ENCODE assay signal across 7 cellular contexts in the genomic region with DNA sequence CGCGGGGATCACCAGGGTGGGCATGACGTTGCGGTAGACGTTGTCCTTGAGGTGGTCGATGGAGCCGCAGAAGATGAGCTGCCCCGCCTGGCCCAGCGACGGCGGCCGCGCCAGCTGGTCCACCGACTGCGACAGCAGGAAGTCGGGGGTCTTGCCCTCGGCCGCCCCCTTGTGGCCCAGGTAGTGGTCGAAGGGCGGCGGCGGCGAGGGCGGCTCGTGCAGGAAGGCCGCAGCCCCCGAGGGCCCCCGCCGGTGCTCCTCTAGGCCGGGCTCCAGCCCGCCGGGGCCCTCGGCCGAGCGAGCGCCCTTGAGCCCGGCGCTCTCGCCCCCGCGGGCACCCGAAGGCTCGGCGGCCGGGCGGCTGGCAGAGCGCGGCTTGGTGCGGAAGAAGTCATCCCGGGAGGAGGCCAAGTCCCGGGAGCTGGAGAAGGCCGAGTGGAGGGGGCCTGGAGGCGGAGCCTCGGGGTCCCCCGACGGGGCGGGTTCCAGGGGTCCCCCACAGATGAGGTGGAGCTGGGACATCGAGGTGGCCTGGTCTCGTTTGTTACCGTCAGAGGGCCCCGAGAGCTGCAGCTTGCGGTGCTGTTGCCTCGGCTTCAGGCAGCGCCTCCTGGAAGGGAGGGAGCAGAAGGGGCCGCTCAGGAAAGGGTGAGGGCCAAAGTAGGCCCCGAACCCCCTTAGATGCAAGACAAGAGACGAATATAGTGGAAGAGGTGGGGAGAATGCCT. TPM values are rescaled to one million over a fixed set of nuclear protein-coding genes. Genes with fewer than 3 reads are reported as not detected.
A peak's percentile ranks its signal among the peaks of the same experiment; 100 is the strongest.
DNase-seq lines count a peak whose midpoint lies in the region; ATAC-seq and TF ChIP-seq lines count a peak whose summit lies in the region.

No MANE protein-coding gene starts in this region.

- H3K27ac ChIP-seq in left ventricle myocardium inferior (replicated peaks) = no peak overlapping the region

- TF ChIP-seq CTCF in left ventricle myocardium inferior (IDR thresholded peaks at IDR 0.05; ENCODE audit: borderline replicate concordance) = peak; percentile 55

- ATAC-seq in GM18502 (IDR thresholded peaks at IDR 0.05; ENCODE audit: poor library complexity, unreplicated experiment) (no peak), GM18909 (IDR thresholded peaks at IDR 0.05; ENCODE audit: poor library complexity, unreplicated experiment) (no peak)

- H3K4me1 Mint-ChIP-seq in IgD-negative memory B cell = peaks cover 9 to 13% (median 12%) of the 10 kb centered on the region in 3 donors

- peak overlapping the region; percentile 62 for H3K4me3 ChIP-seq in left ventricle myocardium inferior

- no peak overlapping the region for H3K27ac Mint-ChIP-seq in IgD-negative memory B cell

- H3K4me1 ChIP-seq in left ventricle myocardium inferior = no peaks in the 10 kb centered on the region

- peak overlapping the region; percentile 78 to 90 (median 81) for H3K4me3 Mint-ChIP-seq in IgD-negative memory B cell

- no peaks in the 10 kb centered on the region for H3K9me3 ChIP-seq in left ventricle myocardium inferior (replicated peaks)

- H3K27me3 ChIP-seq in left ventricle myocardium inferior (ENCODE audit: low read depth) = no peaks in the 10 kb centered on the region

- DNase-seq in activated T-cell treated with anti-CD3 and anti-CD28 coated beads, Interleukin-2, amount 50 U/mL, for 1 hour = peak; percentile 68
- peak; percentile 60 for DNase-seq in left ventricle myocardium inferior
- peak; percentile 46 for DNase-seq in stimulated activated CD8-positive, alpha-beta memory T cell treated with anti-CD3 and anti-CD28 coated beads, Interleukin-15, amount 100 ng/mL, for 1 hour (ENCODE audit: low read depth)
- DNase-seq in NCI-H1092 (lab: John Stamatoyannopoulos, UW) = no peak

- peaks cover 5% of the 10 kb centered on the region for H3K27me3 Mint-ChIP-seq in IgD-negative memory B cell

- no peaks in the 10 kb centered on the region for H3K9me3 Mint-ChIP-seq in IgD-negative memory B cell

- intact Hi-C loops in left ventricle myocardium inferior (cut with micrococcal nuclease) = no loop called here

- H3K36me3 Mint-ChIP-seq in IgD-negative memory B cell = no peaks in the 10 kb centered on the region

- H3K36me3 ChIP-seq in left ventricle myocardium inferior = peaks cover 29% of the 10 kb centered on the region

RNA-seq across cellular contexts. Expression of a gene that starts 8.9 kb away (rescaled TPM):
- 0.06 TPM for polyA plus RNA-seq in IgD-negative memory B cell
- total RNA-seq in left ventricle myocardium inferior = 0.55 TPM

RNA-seq across cellular contexts. Expression of a gene that starts 9.6 kb away (rescaled TPM):
- 219 TPM for polyA plus RNA-seq in IgD-negative memory B cell
- 160 TPM for total RNA-seq in left ventricle myocardium inferior

RNA-seq across cellular contexts. Expression of a gene that starts 30.1 kb away (rescaled TPM):
- polyA plus RNA-seq in IgD-negative memory B cell = 135 TPM
- total RNA-seq in left ventricle myocardium inferior = 46.7 TPM

RNA-seq across cellular contexts. Expression of a gene that starts 34.7 kb away (rescaled TPM):
- polyA plus RNA-seq in IgD-negative memory B cell = 3.0 TPM
- total RNA-seq in left ventricle myocardium inferior = 0.91 TPM

RNA-seq across cellular contexts. Expression of a gene that starts 46.3 kb away (rescaled TPM):
- not detected for polyA plus RNA-seq in IgD-negative memory B cell
- total RNA-seq in left ventricle myocardium inferior = 0.41 TPM
